Comparison of ENCODE assay signal across 29 cellular contexts in genomic region chr2:216394888-216395287, GRCh38. TPM values are rescaled to one million over a fixed set of nuclear protein-coding genes. Genes with fewer than 3 reads are reported as not detected.
"Had no signal": no experiment of that assay in that cellular context is flagged by ENCODE, and none has a peak within 500 bp of the region (broad histone marks: within the 10 kb centered on the region; RNA-seq: fewer than 3 reads in every experiment).

No MANE protein-coding gene starts in this region.

- ATAC-seq: activated T-cell treated with anti-CD3 and anti-CD28 coated beads, Interleukin-2, amount 50 U/mL, for 4 hours; effector memory CD8-positive, alpha-beta T cell; esophagus mucosa; gastrocnemius medialis; left ventricle myocardium superior; psoas muscle had no signal

- H3K27me3 Mint-ChIP-seq: central memory CD8-positive, alpha-beta T cell had no signal

- H3K36me3 ChIP-seq: breast epithelium, gastrocnemius medialis, pancreas, right atrium auricular region, spleen had no signal

- H3K4me3 ChIP-seq: breast epithelium, dorsolateral prefrontal cortex, gastrocnemius medialis, pancreas, psoas muscle, right atrium auricular region, spleen had no signal

- DNase-seq: activated CD4-positive, alpha-beta T cell treated with anti-CD3 and anti-CD28 coated beads for 4 hours; activated CD4-positive, alpha-beta T cell treated with anti-CD3 and anti-CD28 coated beads, Interleukin-2, amount 50 U/mL, for 48 hours; activated CD4-positive, CD25-positive, alpha-beta regulatory T cell; activated CD8-positive, alpha-beta memory T cell treated with anti-CD3 and anti-CD28 coated beads, Interleukin-2, amount 50 U/mL, for 48 hours; activated naive CD4-positive, alpha-beta T cell treated with Interleukin-2 at 50 U/mL for 16 hours; activated naive CD8-positive, alpha-beta T cell treated with anti-CD3 and anti-CD28 coated beads, Interleukin-2, amount 10 ng/mL, durations not matched to agents 7 days and 5 days; activated T-cell treated with anti-CD3 and anti-CD28 coated beads, Interleukin-2, amount 50 U/mL, for 4 hours; amniotic stem cell; dorsolateral prefrontal cortex; effector memory CD8-positive, alpha-beta T cell; gastrocnemius medialis; hypothalamus; left ventricle myocardium superior; nephron progenitor cell; pancreas; psoas muscle; spleen; stimulated activated CD4-positive, alpha-beta T cell treated with anti-CD3 and anti-CD28 coated beads, Interleukin-4, amount 100 ng/mL, for 1 hour; stimulated activated naive CD4-positive, alpha-beta T cell had no signal

- H3K36me3 Mint-ChIP-seq: activated naive CD8-positive, alpha-beta T cell treated with anti-CD3 and anti-CD28 coated beads, Interleukin-2, amount 10 ng/mL, durations not matched to agents 7 days and 5 days had no signal

- H3K9me3 Mint-ChIP-seq: activated naive CD8-positive, alpha-beta T cell treated with anti-CD3 and anti-CD28 coated beads, Interleukin-2, amount 10 ng/mL, durations not matched to agents 7 days and 5 days; activated T-cell treated with anti-CD3 and anti-CD28 coated beads, Interleukin-2, amount 50 U/mL, for 4 hours; activated T-helper 2 cell treated with anti-CD3 and anti-CD28 coated beads, Interferon-gamma antibody, Interleukin-2, Interleukin-4, amounts not matched to agents 10 μg/mL and 5 μg/mL and 100 μg/mL, durations not matched to agents 14 hours and 24 hours and 36 hours; central memory CD8-positive, alpha-beta T cell; effector memory CD8-positive, alpha-beta T cell; nephron progenitor cell; T-helper 2 cell treated with Interferon-gamma antibody and Interleukin-4, amounts not matched to agents 5 μg/mL and 100 μg/mL, for 36 hours had no signal

- H3K27me3 ChIP-seq: breast epithelium, dorsolateral prefrontal cortex, gastrocnemius medialis, pancreas, right atrium auricular region, spleen had no signal

- H3K4me1 ChIP-seq: breast epithelium, gastrocnemius medialis, pancreas, psoas muscle, right atrium auricular region, spleen had no signal

- H3K27ac Mint-ChIP-seq: activated naive CD8-positive, alpha-beta T cell treated with anti-CD3 and anti-CD28 coated beads, Interleukin-2, amount 10 ng/mL, durations not matched to agents 7 days and 5 days; activated T-helper 2 cell treated with anti-CD3 and anti-CD28 coated beads, Interferon-gamma antibody, Interleukin-2, Interleukin-4, amounts not matched to agents 10 μg/mL and 5 μg/mL and 100 μg/mL, durations not matched to agents 14 hours and 24 hours and 36 hours; effector memory CD8-positive, alpha-beta T cell; nephron progenitor cell; T-helper 2 cell treated with Interferon-gamma antibody and Interleukin-4, amounts not matched to agents 5 μg/mL and 100 μg/mL, for 36 hours had no signal

- H3K4me1 Mint-ChIP-seq: central memory CD8-positive, alpha-beta T cell had no signal

- H3K9me3 ChIP-seq: breast epithelium, gastrocnemius medialis, pancreas, psoas muscle, right atrium auricular region, spleen had no signal

- H3K4me3 Mint-ChIP-seq: activated naive CD8-positive, alpha-beta T cell treated with anti-CD3 and anti-CD28 coated beads, Interleukin-2, amount 10 ng/mL, durations not matched to agents 7 days and 5 days; activated T-cell treated with anti-CD3 and anti-CD28 coated beads, Interleukin-2, amount 50 U/mL, for 4 hours; central memory CD8-positive, alpha-beta T cell; effector memory CD8-positive, alpha-beta T cell; nephron progenitor cell; T-helper 2 cell treated with Interferon-gamma antibody and Interleukin-4, amounts not matched to agents 5 μg/mL and 100 μg/mL, for 36 hours had no signal

- FAIRE-seq: colon, endothelial cell of umbilical vein, pancreas had no signal

- H3K27ac ChIP-seq: breast epithelium, dorsolateral prefrontal cortex, gastrocnemius medialis, pancreas, psoas muscle, right atrium auricular region, spleen had no signal

RNA-seq across cellular contexts. Expression of gene MARCHF4, which starts 22.6 kb away (rescaled TPM):
- total RNA-seq: activated CD8-positive, alpha-beta memory T cell treated with anti-CD3 and anti-CD28 coated beads for 36 hours; activated naive CD8-positive, alpha-beta T cell treated with anti-CD3 and anti-CD28 coated beads, Interleukin-2, amount 10 ng/mL, durations not matched to agents 7 days and 5 days; activated T-cell treated with anti-CD3 and anti-CD28 coated beads, Interleukin-2, amount 50 U/mL, for 4 hours; activated T-helper 2 cell treated with anti-CD3 and anti-CD28 coated beads, Interferon-gamma antibody, Interleukin-2, Interleukin-4, amounts not matched to agents 10 μg/mL and 5 μg/mL and 100 μg/mL, durations not matched to agents 14 hours and 24 hours and 36 hours; breast epithelium; esophagus mucosa; gastrocnemius medialis; left ventricle myocardium superior; psoas muscle; spleen; ureter had no signal
- polyA plus RNA-seq: spleen had no signal
